ENCODE assay signal across 29 cellular contexts in the genomic region with DNA sequence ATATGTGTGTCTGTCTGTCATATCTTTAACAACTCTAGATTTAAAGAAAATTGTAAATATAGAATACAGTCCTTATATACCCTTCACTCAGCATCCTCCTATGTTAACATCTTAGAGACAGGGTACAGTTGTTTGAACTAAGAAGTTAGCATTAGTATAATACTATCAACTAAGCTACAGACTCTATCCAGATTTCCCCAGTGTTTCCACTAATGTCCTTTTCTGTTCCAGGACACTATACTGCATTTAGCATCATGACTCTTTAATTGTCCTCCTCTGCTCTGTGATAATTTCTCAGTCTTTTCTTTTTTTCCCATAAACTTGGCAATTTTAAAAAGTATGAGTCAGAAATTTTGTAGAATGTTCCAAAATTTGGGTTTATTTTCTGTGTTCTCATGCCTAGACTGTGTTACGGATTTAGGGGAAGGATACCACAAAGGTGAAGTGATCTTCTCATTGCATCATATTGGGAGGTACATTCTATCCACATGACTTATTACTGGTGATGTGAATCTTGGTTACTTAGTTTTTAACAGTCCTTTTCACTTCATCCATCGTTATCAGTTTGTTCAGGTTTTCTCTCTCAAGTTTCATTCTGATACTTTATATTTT.
A peak's percentile ranks its signal among the peaks of the same experiment; 100 is the strongest.
DNase-seq lines count a peak whose midpoint lies in the region; ATAC-seq and TF ChIP-seq lines count a peak whose summit lies in the region.
"Had no signal": no experiment of that assay in that cellular context is flagged by ENCODE, and none has a peak within 500 bp of the region (broad histone marks: within the 10 kb centered on the region; RNA-seq: fewer than 3 reads in every experiment).

No MANE protein-coding gene starts in this region.

- H2AK5ac ChIP-seq in mesendoderm (ENCODE audit: low read length): no peak overlapping the region

- peaks cover 6% of the 10 kb centered on the region for H3K79me2 ChIP-seq in mammary epithelial cell (ENCODE audit: insufficient read depth, low read length)
- H3K79me2 ChIP-seq in mesendoderm (ENCODE audit: control insufficient read depth, insufficient read depth, low read length): no peaks in the 10 kb centered on the region

- in situ Hi-C loops in mammary epithelial cell (cut with MboI; ENCODE audit: low sequenced_read_pairs in 2 of 2): no loop called here

- no peak overlapping the region for H3K23ac ChIP-seq in mesendoderm (ENCODE audit: low read length)

- H2BK15ac ChIP-seq in mesendoderm (replicated peaks; ENCODE audit: low read depth): no peak overlapping the region

- no peak for TF ChIP-seq CTCF in heart left ventricle (IDR thresholded peaks at IDR 0.05)
- TF ChIP-seq CTCF in mammary epithelial cell (conservative IDR thresholded peaks at IDR 0.05 in 1 of 2, IDR thresholded peaks at IDR 0.05 in 1 of 2; ENCODE audit: extremely low read depth in 1 of 2, insufficient read depth in 1 of 2, low read depth in 1 of 2, low read length in 2 of 2): no peak
- no peak for TF ChIP-seq CTCF in heart right ventricle (IDR thresholded peaks at IDR 0.05)
- TF ChIP-seq CTCF in uterus (IDR thresholded peaks at IDR 0.05): no peak
- no peak for TF ChIP-seq CTCF in GM20000 (IDR thresholded peaks at IDR 0.05; ENCODE audit: extremely low read depth, missing control alignments)

- WGBS in heart left ventricle, 4 donors: 81 to 87% (median 83%) methylated on average over 2 of the region's 2 CpGs
- WGBS in mammary epithelial cell (ENCODE audit: low coverage, missing lambda C conversion rate): 69% methylated on average over 2 of the region's 2 CpGs
- 76 to 80% methylated on average over 2 of the region's 2 CpGs for WGBS in heart right ventricle, 2 donors
- WGBS in mesendoderm (ENCODE audit: extremely low coverage, insufficient coverage, low lambda C conversion rate): no CpG with 5 or more reads among the region's 2 CpGs

- no peak overlapping the region for H2BK120ac ChIP-seq in mesendoderm (ENCODE audit: low read depth, low read length)

- H3K56ac ChIP-seq in mesendoderm (ENCODE audit: low read length): no peak overlapping the region

- no peak overlapping the region for H4K8ac ChIP-seq in mesendoderm (ENCODE audit: low read depth, low read length)

- H3K79me1 ChIP-seq in mesendoderm (ENCODE audit: low read length): no peaks in the 10 kb centered on the region

- H3K36me3 ChIP-seq in heart left ventricle (no peaks in the 10 kb centered on the region), mammary epithelial cell (ENCODE audit: insufficient read depth, low read length) (no peaks in the 10 kb centered on the region), heart right ventricle (no peaks in the 10 kb centered on the region), uterus (no peaks in the 10 kb centered on the region), mesendoderm (ENCODE audit: control insufficient read depth, insufficient read depth, low read length) (no peaks in the 10 kb centered on the region)
- H3K36me3 ChIP-seq: transverse colon had no signal

- ATAC-seq in heart left ventricle (peak in 3 of 4 donors; percentile 47 to 58 (median 53)), heart right ventricle (peak in 5 of 8 donors; percentile 33 to 62 (median 43))
- ATAC-seq: left lobe of liver; naive thymus-derived CD8-positive, alpha-beta T cell; PC-3 had no signal

- no TSS peak for BruUV-seq in mammary epithelial cell (replicated peaks; lab: Mats Ljungman, UMichigan)

- intact Hi-C loops in heart left ventricle (cut with DNase I) (no loop called here), cardiac septum (cut with DNase I) (no loop called here), mammary epithelial cell (cut with micrococcal nuclease) (loop anchor here (10.0 kb wide), 1 partner anchor 371 kb away; no protein-coding TSS in a partner anchor), heart right ventricle (cut with DNase I) (loop anchor here in 1 of 10 donors (10.0 kb wide), 1 partner anchor 179 kb away; a partner anchor contains a TSS), uterus (cut with DNase I; ENCODE audit: low total_unique reads) (no loop called here)

- no peak overlapping the region for H3K27ac ChIP-seq in heart left ventricle
- no peak overlapping the region for H3K27ac ChIP-seq in mammary epithelial cell (ENCODE audit: insufficient read depth, low read depth, low read length)
- no peak overlapping the region for H3K27ac ChIP-seq in heart right ventricle
- H3K27ac ChIP-seq in uterus: peak overlapping the region; percentile 10 to 51
- H3K27ac ChIP-seq in mesendoderm (ENCODE audit: low read depth, low read length): no peak overlapping the region
- H3K27ac ChIP-seq: transverse colon, VCaP had no signal

- no peaks in the 10 kb centered on the region for H3K27me3 ChIP-seq in heart left ventricle
- no peaks in the 10 kb centered on the region for H3K27me3 ChIP-seq in mammary epithelial cell (ENCODE audit: insufficient read depth, low read length)
- H3K27me3 ChIP-seq in heart right ventricle: no peaks in the 10 kb centered on the region
- H3K27me3 ChIP-seq in uterus: no peaks in the 10 kb centered on the region
- H3K27me3 ChIP-seq in mesendoderm (ENCODE audit: insufficient read depth, low read length, poor library complexity): no peaks in the 10 kb centered on the region
- H3K27me3 ChIP-seq: transverse colon had no signal

- no peaks in the 10 kb centered on the region for H4K20me1 ChIP-seq in mammary epithelial cell (ENCODE audit: insufficient read depth, low read length)

- H4K5ac ChIP-seq in mesendoderm (ENCODE audit: low read length): no peak overlapping the region

- H3K4me1 ChIP-seq in heart left ventricle: peaks cover 3 to 31% (median 19%) of the 10 kb centered on the region in 12 donors
- H3K4me1 ChIP-seq in mammary epithelial cell (ENCODE audit: insufficient read depth, low read length): peaks cover 7% of the 10 kb centered on the region
- H3K4me1 ChIP-seq in heart right ventricle: peaks cover 0 to 40% (median 21%) of the 10 kb centered on the region in 9 donors
- peaks cover 0 to 3% of the 10 kb centered on the region in 2 donors for H3K4me1 ChIP-seq in uterus
- no peaks in the 10 kb centered on the region for H3K4me1 ChIP-seq in mesendoderm (ENCODE audit: control insufficient read depth, low read depth, low read length)

- TF ChIP-seq POLR2A in heart left ventricle (IDR thresholded peaks at IDR 0.05): no peak
- TF ChIP-seq POLR2A in uterus (IDR thresholded peaks at IDR 0.05): no peak

- no peak overlapping the region for H3K4ac ChIP-seq in mesendoderm (ENCODE audit: low read depth, low read length)

- H3K4me2 ChIP-seq in mammary epithelial cell (ENCODE audit: insufficient read depth, low read depth, low read length): no peak overlapping the region
- H3K4me2 ChIP-seq in mesendoderm (ENCODE audit: low read length): no peak overlapping the region

- H2BK5ac ChIP-seq in mesendoderm (ENCODE audit: low read length): no peak overlapping the region

- DNase-seq in heart left ventricle (no peak), cardiac septum (ENCODE audit: low spot score) (no peak), mammary epithelial cell (peak; percentile 8), heart right ventricle (no peak), uterus (no peak), GM20000 (ENCODE audit: low spot score) (no peak), mesendoderm (no peak)
- no peak for DNase-seq in stimulated activated CD4-positive, alpha-beta T cell treated with anti-CD3 and anti-CD28 coated beads, Interleukin-4, amount 100 ng/mL, for 24 hours
- DNase-seq: activated CD4-positive, alpha-beta T cell treated with anti-CD3 and anti-CD28 coated beads for 48 hours; activated gamma-delta T cell; activated naive CD8-positive, alpha-beta T cell treated with anti-CD3 and anti-CD28 coated beads, Interleukin-2, amount 10 ng/mL, durations not matched to agents 7 days and 5 days; activated T-cell treated with anti-CD3 and anti-CD28 coated beads, Interleukin-2, amount 50 U/mL, for 24 hours; cerebellar nuclear complex; DMS53; foreskin melanocyte; hippocampal formation; immature natural killer cell; naive thymus-derived CD8-positive, alpha-beta T cell; NCI-H1694 treated with DMSO at 0.1 percent for 48 hours; NCI-H510A; nucleus accumbens; PC-3; SHP77 treated with DMSO at 0.1 percent for 48 hours; small intestine; SW 1271; T-helper 9 cell; transverse colon had no signal

- no peak overlapping the region for H3K18ac ChIP-seq in mesendoderm (ENCODE audit: low read length)

- dilution Hi-C loops in mammary epithelial cell (cut with HindIII; ENCODE audit: low sequenced_read_pairs): no loop called here

- H3K9ac ChIP-seq in mammary epithelial cell (ENCODE audit: insufficient read depth, low read length) (no peak overlapping the region), mesendoderm (ENCODE audit: low read length) (no peak overlapping the region)

- no peak overlapping the region for H2AFZ ChIP-seq in mammary epithelial cell (ENCODE audit: low read depth, low read length)

- CTCF ChIA-PET in mammary epithelial cell (lab: Charles Lee; ENCODE audit: low non-redundant PET): no interaction called here

- no peaks in the 10 kb centered on the region for H3K9me3 ChIP-seq in heart left ventricle
- no peaks in the 10 kb centered on the region for H3K9me3 ChIP-seq in mammary epithelial cell (replicated peaks; ENCODE audit: insufficient read depth, low read length)
- no peaks in the 10 kb centered on the region for H3K9me3 ChIP-seq in heart right ventricle
- no peaks in the 10 kb centered on the region for H3K9me3 ChIP-seq in uterus
- H3K9me3 ChIP-seq: transverse colon had no signal

- H3K4me3 ChIP-seq in heart left ventricle (no peak overlapping the region), mammary epithelial cell (replicated peaks in 1 of 3; ENCODE audit: insufficient read depth in 1 of 3, low read depth in 2 of 3, low read length in 3 of 3) (no peak overlapping the region), heart right ventricle (no peak overlapping the region), uterus (no peak overlapping the region), mesendoderm (ENCODE audit: low read length) (no peak overlapping the region)
- H3K4me3 ChIP-seq: transverse colon had no signal

Comparison
In these comparisons a context has a peak if more than half of its experiments do, and no peak if none do; other contexts are left out.
1. H3K27ac ChIP-seq: peak in uterus (2 of 2); none in heart left ventricle (0 of 12), mammary epithelial cell (single experiment), heart right ventricle (0 of 10) and mesendoderm (single experiment).